In the genomic region with DNA sequence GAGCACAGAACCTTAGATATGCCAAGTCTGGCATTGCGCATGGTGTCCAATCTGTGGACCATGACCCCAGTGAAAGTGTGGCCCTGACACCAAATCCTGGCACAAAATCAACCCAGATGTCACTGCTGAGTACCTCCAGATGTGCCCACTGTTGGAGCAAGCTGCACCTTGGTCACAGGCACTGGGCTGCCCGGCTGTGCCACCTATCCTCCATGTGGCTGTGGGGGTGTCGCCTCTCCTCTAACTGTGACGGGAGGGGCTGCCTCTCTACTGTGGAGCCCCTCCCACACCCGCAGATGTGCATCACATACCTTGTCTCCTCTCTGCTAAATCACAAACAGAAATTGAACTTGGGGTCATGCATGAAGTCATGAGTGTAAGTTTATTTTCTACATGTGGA, we compare ENCODE assay signal across 24 cellular contexts. TPM values are rescaled to one million over a fixed set of nuclear protein-coding genes. Genes with fewer than 3 reads are reported as not detected.
"Had no signal": no experiment of that assay in that cellular context is flagged by ENCODE, and none has a peak within 500 bp of the region (broad histone marks: within the 10 kb centered on the region; RNA-seq: fewer than 3 reads in every experiment).

No MANE protein-coding gene starts in this region.

- H3K27ac ChIP-seq: colonic mucosa, gastroesophageal sphincter, neutrophil, pancreas, psoas muscle, right lobe of liver, upper lobe of right lung had no signal

- H3K4me3 ChIP-seq: colonic mucosa, gastroesophageal sphincter, lung, pancreas, psoas muscle, right lobe of liver, smooth muscle cell, upper lobe of right lung had no signal

- H3K4me2 ChIP-seq: smooth muscle cell had no signal

- DNase-seq: activated CD4-positive, alpha-beta T cell treated with anti-CD3 and anti-CD28 coated beads for 1 hour; activated CD4-positive, alpha-beta T cell treated with anti-CD3 and anti-CD28 coated beads, Interleukin-2, amount 50 U/mL, for 1 hour; activated CD8-positive, alpha-beta T cell treated with anti-CD3 and anti-CD28 coated beads, Interleukin-2, amount 10 ng/mL, durations not matched to agents 7 days and 5 days; activated T-cell treated with anti-CD3 and anti-CD28 coated beads, Interleukin-2, amount 50 U/mL, for 24 hours; aorta; colonic mucosa; esophagus squamous epithelium; naive thymus-derived CD4-positive, alpha-beta T cell; pancreas; psoas muscle; stimulated activated CD4-positive, alpha-beta T cell treated with anti-CD3 and anti-CD28 coated beads, Interleukin-15, amount 100 ng/mL, for 24 hours; stimulated activated CD8-positive, alpha-beta memory T cell treated with anti-CD3 and anti-CD28 coated beads, Interleukin-4, amount 100 ng/mL, for 48 hours; stimulated activated naive CD4-positive, alpha-beta T cell; T-cell; upper lobe of right lung had no signal

- ATAC-seq: activated CD8-positive, alpha-beta T cell treated with anti-CD3 and anti-CD28 coated beads, Interleukin-2, amount 10 ng/mL, durations not matched to agents 7 days and 5 days; activated naive CD4-positive, alpha-beta T cell treated with anti-CD3 and anti-CD28 coated beads, Interleukin-2, amount 50 U/mL, for 72 hours; activated T-helper 17 cell treated with anti-CD3 and anti-CD28 coated beads, Interleukin-2, amount 50 U/mL, for 72 hours; gastroesophageal sphincter; naive thymus-derived CD4-positive, alpha-beta T cell; pancreas; psoas muscle; right lobe of liver; SK-N-SH treated with all-trans-retinoic acid at 6 μM for 48 hours; T-cell; upper lobe of right lung had no signal

- H3K36me3 ChIP-seq: colonic mucosa, esophagus squamous epithelium, gastroesophageal sphincter, neutrophil, pancreas, right lobe of liver, upper lobe of right lung had no signal

- H3K27ac Mint-ChIP-seq: activated CD8-positive, alpha-beta T cell treated with anti-CD3 and anti-CD28 coated beads, Interleukin-2, amount 10 ng/mL, durations not matched to agents 7 days and 5 days; activated naive CD4-positive, alpha-beta T cell treated with anti-CD3 and anti-CD28 coated beads, Interleukin-2, amount 50 U/mL, for 72 hours; activated T-cell treated with anti-CD3 and anti-CD28 coated beads, Interleukin-2, amount 50 U/mL, for 24 hours; activated T-helper 17 cell treated with anti-CD3 and anti-CD28 coated beads, Interleukin-2, amount 50 U/mL, for 72 hours; naive thymus-derived CD4-positive, alpha-beta T cell; T-cell; T-helper 2 cell treated with Interferon-gamma antibody and Interleukin-4, amounts not matched to agents 5 μg/mL and 100 μg/mL, for 36 hours had no signal

- H3K4me1 Mint-ChIP-seq: activated T-helper 17 cell treated with anti-CD3 and anti-CD28 coated beads, Interleukin-2, amount 50 U/mL, for 72 hours; naive thymus-derived CD4-positive, alpha-beta T cell; T-cell had no signal

- H3K27me3 ChIP-seq: colonic mucosa, esophagus squamous epithelium, neutrophil, right lobe of liver, upper lobe of right lung had no signal

- H3K36me3 Mint-ChIP-seq: activated naive CD4-positive, alpha-beta T cell treated with anti-CD3 and anti-CD28 coated beads, Interleukin-2, amount 50 U/mL, for 72 hours; naive thymus-derived CD4-positive, alpha-beta T cell; T-cell had no signal

- H3K4me3 Mint-ChIP-seq: activated CD8-positive, alpha-beta T cell treated with anti-CD3 and anti-CD28 coated beads, Interleukin-2, amount 10 ng/mL, durations not matched to agents 7 days and 5 days; activated T-cell treated with anti-CD3 and anti-CD28 coated beads, Interleukin-2, amount 50 U/mL, for 24 hours; activated T-helper 17 cell treated with anti-CD3 and anti-CD28 coated beads, Interleukin-2, amount 50 U/mL, for 72 hours; naive thymus-derived CD4-positive, alpha-beta T cell; T-cell; T-helper 2 cell treated with Interferon-gamma antibody and Interleukin-4, amounts not matched to agents 5 μg/mL and 100 μg/mL, for 36 hours had no signal

- H3K4me1 ChIP-seq: colonic mucosa, gastroesophageal sphincter, pancreas, psoas muscle, right lobe of liver, upper lobe of right lung had no signal

- H3K9me3 ChIP-seq: colonic mucosa, esophagus squamous epithelium, gastroesophageal sphincter, neutrophil, pancreas, psoas muscle, right lobe of liver, upper lobe of right lung had no signal

- H3K9me3 Mint-ChIP-seq: activated T-cell treated with anti-CD3 and anti-CD28 coated beads, Interleukin-2, amount 50 U/mL, for 24 hours; T-helper 2 cell treated with Interferon-gamma antibody and Interleukin-4, amounts not matched to agents 5 μg/mL and 100 μg/mL, for 36 hours had no signal

RNA-seq across cellular contexts. Expression of gene ZNF536, which starts 46.5 kb away (rescaled TPM):
- total RNA-seq: activated CD8-positive, alpha-beta T cell treated with anti-CD3 and anti-CD28 coated beads, Interleukin-2, amount 10 ng/mL, durations not matched to agents 7 days and 5 days; activated naive CD4-positive, alpha-beta T cell treated with anti-CD3 and anti-CD28 coated beads, Interleukin-2, amount 50 U/mL, for 72 hours; activated T-helper 17 cell treated with anti-CD3 and anti-CD28 coated beads, Interleukin-2, amount 50 U/mL, for 72 hours; naive thymus-derived CD4-positive, alpha-beta T cell; smooth muscle cell had no signal
- polyA plus RNA-seq: naive thymus-derived CD4-positive, alpha-beta T cell; smooth muscle cell had no signal
